9 cellular contexts compared by ENCODE assay signal in genomic region chr11:116499396-116500001, GRCh38.
DNase-seq lines count a peak whose midpoint lies in the region; ATAC-seq, FAIRE-seq and TF ChIP-seq lines count a peak whose summit lies in the region.
"Had no signal": no experiment of that assay in that cellular context is flagged by ENCODE, and none has a peak within 500 bp of the region (broad histone marks: within the 10 kb centered on the region; RNA-seq: fewer than 3 reads in every experiment).

No MANE protein-coding gene starts in this region.

- ATAC-seq in A549, result peak; percentile 68 to 95; a peak in 4 of 6 replicates
- ATAC-seq in WTC11, result peak; percentile 84
- peak; percentile 90 for ATAC-seq in foreskin keratinocyte
- ATAC-seq in pancreas, result peak in 3 of 4 donors; percentile 53 to 77 (median 73)
- no peak for ATAC-seq in GM21619 (IDR thresholded peaks at IDR 0.05; ENCODE audit: unreplicated experiment)
- ATAC-seq in HG03571 (IDR thresholded peaks at IDR 0.05; ENCODE audit: unreplicated experiment), result no peak

- 23% methylated on average over 16 of the region's 17 CpGs for WGBS in A549 (ENCODE audit: missing lambda C conversion rate)
- 18 to 22% methylated on average over 17 of the region's 17 CpGs for WGBS in pancreas, 2 donors

- FAIRE-seq in A549 (lab: Jason Lieb, UNC) (no peak), pancreas (lab: Jason Lieb, UNC) (no peak)
- FAIRE-seq: endometrium had no signal

- H3K4me3 ChIP-seq in A549, result no peak overlapping the region
- no peak overlapping the region for H3K4me3 ChIP-seq in pancreas

- no peak for TF ChIP-seq POLR2A in A549 (IDR thresholded peaks at IDR 0.05; ENCODE audit: low read length)

- H3K4me2 ChIP-seq in A549, result no peak overlapping the region

- no peak overlapping the region for H3K27ac ChIP-seq in A549
- no peak overlapping the region for H3K27ac ChIP-seq in foreskin keratinocyte
- H3K27ac ChIP-seq in pancreas, result no peak overlapping the region

- H3K9me3 ChIP-seq in A549 (no peaks in the 10 kb centered on the region), pancreas (no peaks in the 10 kb centered on the region)

- no peaks in the 10 kb centered on the region for H3K36me3 Mint-ChIP-seq in WTC11

- H3K27me3 ChIP-seq in foreskin keratinocyte, result peaks cover 50% of the 10 kb centered on the region
- H3K27me3 ChIP-seq in pancreas, result peaks cover 0 to 20% (median 0%) of the 10 kb centered on the region in 4 donors

- peak; percentile 27 to 66 for DNase-seq in A549 (ENCODE audit: low read depth in 1 of 2, low spot score in 1 of 2)
- peak; percentile 36 for DNase-seq in NCI-H2107 treated with DMSO at 0.1 percent for 48 hours (lab: John Stamatoyannopoulos, UW; ENCODE audit: unreplicated experiment)
- peak; percentile 98 for DNase-seq in WTC11 (ENCODE audit: low spot score)
- peak in 1 of 2 donors; percentile 37 for DNase-seq in foreskin keratinocyte
- peak; percentile 28 to 87 (median 63) for DNase-seq in pancreas

- intact Hi-C loops in pancreas (cut with DNase I), result no loop called here

- 0 out of 2 replicates have a peak overlapping the region, but pooled peaks have one; percentile 18 for H3K4me3 Mint-ChIP-seq in WTC11

- CTCF ChIA-PET in A549 (lab: Yijun Ruan, JAX), result interaction anchor here (0.7 to 2.3 kb wide), 9 partner anchors 11 to 224 kb away, joined by 3 to 11 read pairs (median 4); no protein-coding TSS in a partner anchor
- CTCF ChIA-PET in WTC11 (lab: Charles Lee), result interaction anchor here (0.6 to 4.2 kb wide), 74 partner anchors 8 to 455 kb away, joined by 3 to 74 read pairs (median 5); partner anchors contain the start of gene ZPR1

- H3K27ac Mint-ChIP-seq in WTC11, result no peak overlapping the region

- TF ChIP-seq RAD21 in A549 (conservative IDR thresholded peaks at IDR 0.05 in 1 of 2, IDR thresholded peaks at IDR 0.05 in 1 of 2), result peak; percentile 47 to 52

- peaks cover 27% of the 10 kb centered on the region for H3K27me3 Mint-ChIP-seq in WTC11 (ENCODE audit: low read depth)

- TF ChIP-seq EP300 in A549 (IDR thresholded peaks at IDR 0.05), result no peak

- H3K9me3 Mint-ChIP-seq in WTC11, result no peaks in the 10 kb centered on the region

- POLR2A ChIA-PET in A549 (lab: Yijun Ruan, JAX), result no interaction called here
- POLR2A ChIA-PET in WTC11 (lab: Charles Lee), result interaction anchor here (0.7 to 1.4 kb wide), 3 partner anchors 45 to 640 kb away, joined by 3 read pairs; no protein-coding TSS in a partner anchor

- H3K4me1 ChIP-seq in A549 (no peaks in the 10 kb centered on the region), foreskin keratinocyte (no peaks in the 10 kb centered on the region), pancreas (no peaks in the 10 kb centered on the region)

- H3K36me3 ChIP-seq in pancreas, result no peaks in the 10 kb centered on the region

- H3K4me1 Mint-ChIP-seq in WTC11, result peaks cover 48% of the 10 kb centered on the region

- TF ChIP-seq CTCF in A549 (IDR thresholded peaks at IDR 0.05) (peak; percentile 38), GM12873 (IDR thresholded peaks at IDR 0.05; ENCODE audit: insufficient read depth, low read depth, low read length, missing control alignments) (peak; percentile 78), WTC11 (IDR thresholded peaks at IDR 0.05) (peak; percentile 85), foreskin keratinocyte (conservative IDR thresholded peaks at IDR 0.05) (peak; percentile 86), pancreas (IDR thresholded peaks at IDR 0.05) (peak; percentile 25 to 58 (median 41))

TF ChIP-seq in A549, 52 proteins besides CTCF, POLR2A, EP300 and RAD21:
- TF ChIP-seq SMC3 (IDR thresholded peaks at IDR 0.05) (0 out of 3 replicates have a peak, but pooled peaks have one; percentile 24), ZC3H11A (IDR thresholded peaks at IDR 0.05) (no peak)

TF ChIP-seq in WTC11, 78 proteins besides CTCF, POLR2A, EP300 and RAD21:
- no peak for TF ChIP-seq SMAD3 (CRISPR knock-in tag; IDR thresholded peaks at IDR 0.05; ENCODE audit: borderline replicate concordance)
- TF ChIP-seq ZSCAN18 (CRISPR knock-in tag; IDR thresholded peaks at IDR 0.05), result no peak
- no peak for TF ChIP-seq TEAD4 (CRISPR knock-in tag; IDR thresholded peaks at IDR 0.05)
- TF ChIP-seq JAZF1 (CRISPR knock-in tag; IDR thresholded peaks at IDR 0.05), result no peak
- no peak for TF ChIP-seq CDX4 (CRISPR knock-in tag; IDR thresholded peaks at IDR 0.05; ENCODE audit: borderline replicate concordance)
- no peak for TF ChIP-seq EMX1 (CRISPR knock-in tag; IDR thresholded peaks at IDR 0.05)
- no peak for TF ChIP-seq SOX15 (CRISPR knock-in tag; IDR thresholded peaks at IDR 0.05)
- no peak for TF ChIP-seq ETV6 (CRISPR knock-in tag; IDR thresholded peaks at IDR 0.05)
- TF ChIP-seq PRRX2 (CRISPR knock-in tag; IDR thresholded peaks at IDR 0.05), result no peak
- no peak for TF ChIP-seq ZNF425 (CRISPR knock-in tag; conservative IDR thresholded peaks at IDR 0.05)
- no peak for TF ChIP-seq ERG (CRISPR knock-in tag; IDR thresholded peaks at IDR 0.05)
- TF ChIP-seq ZNF281 (CRISPR knock-in tag; IDR thresholded peaks at IDR 0.05), result no peak
- no peak for TF ChIP-seq NFATC4 (CRISPR knock-in tag; IDR thresholded peaks at IDR 0.05)

Comparison
In these comparisons a context has a peak if more than half of its experiments do, and no peak if none do; other contexts are left out.
1. ATAC-seq: peak in A549 (2 of 2), WTC11 (single experiment), foreskin keratinocyte (single experiment) and pancreas (3 of 4); none in GM21619 (single experiment) and HG03571 (single experiment).
2. Of the 8 proteins assayed by ChIP-seq in both WTC11 and A549: peak only in WTC11: none; only in A549: none; in both: CTCF; in neither: 7.
3. Peak in every context shown above with its lines, with median percentiles within 50 percentile points of each other: CTCF ChIP-seq.